Comparison of ENCODE assay signal across 26 cellular contexts in genomic region chr3:2130726-2131125, GRCh38. TPM values are rescaled to one million over a fixed set of nuclear protein-coding genes. Genes with fewer than 3 reads are reported as not detected.
"Had no signal": no experiment of that assay in that cellular context is flagged by ENCODE, and none has a peak within 500 bp of the region (broad histone marks: within the 10 kb centered on the region; RNA-seq: fewer than 3 reads in every experiment).

No MANE protein-coding gene starts in this region.

- ATAC-seq: effector memory CD8-positive, alpha-beta T cell; esophagus mucosa; gastrocnemius medialis; gastroesophageal sphincter; heart left ventricle; heart right ventricle had no signal

- H3K27ac Mint-ChIP-seq: dendritic cell treated with granulocyte-macrophage colony-stimulating factor and Interleukin-4, amounts not matched to agents 40 ng/mL and 50 ng/mL, for 4 days; effector memory CD8-positive, alpha-beta T cell; endodermal cell had no signal

- DNase-seq: colonic mucosa; cortex of kidney; dermis blood vessel endothelial cell; dorsolateral prefrontal cortex; effector CD4-positive, alpha-beta T cell; effector CD8-positive, alpha-beta T cell; effector memory CD4-positive, alpha-beta T cell; effector memory CD8-positive, alpha-beta T cell; endodermal cell; erythroblast; esophagus squamous epithelium; foreskin fibroblast; foreskin keratinocyte; foreskin melanocyte; gastrocnemius medialis; glutamatergic neuron; head of caudate nucleus; heart left ventricle; heart right ventricle had no signal

- H3K9me3 Mint-ChIP-seq: endodermal cell had no signal

- H3K9me3 ChIP-seq: colonic mucosa, esophagus muscularis mucosa, esophagus squamous epithelium, gastrocnemius medialis, gastroesophageal sphincter, heart left ventricle, heart right ventricle had no signal

- H3K27me3 Mint-ChIP-seq: dendritic cell treated with granulocyte-macrophage colony-stimulating factor and Interleukin-4, amounts not matched to agents 40 ng/mL and 50 ng/mL, for 4 days; effector memory CD8-positive, alpha-beta T cell had no signal

- H3K4me3 ChIP-seq: colonic mucosa, coronary artery, dorsolateral prefrontal cortex, esophagus muscularis mucosa, esophagus squamous epithelium, gastrocnemius medialis, gastroesophageal sphincter, heart left ventricle, heart right ventricle had no signal

- H3K36me3 ChIP-seq: colonic mucosa, esophagus muscularis mucosa, esophagus squamous epithelium, gastrocnemius medialis, gastroesophageal sphincter, heart left ventricle, heart right ventricle had no signal

- H3K4me1 ChIP-seq: colonic mucosa, esophagus muscularis mucosa, esophagus squamous epithelium, foreskin keratinocyte, gastrocnemius medialis, gastroesophageal sphincter, heart left ventricle, heart right ventricle had no signal

- H3K4me3 Mint-ChIP-seq: dendritic cell treated with granulocyte-macrophage colony-stimulating factor and Interleukin-4, amounts not matched to agents 40 ng/mL and 50 ng/mL, for 4 days; effector memory CD8-positive, alpha-beta T cell; endodermal cell had no signal

- H3K27me3 ChIP-seq: colonic mucosa, esophagus muscularis mucosa, esophagus squamous epithelium, foreskin keratinocyte, gastrocnemius medialis, gastroesophageal sphincter, heart left ventricle, heart right ventricle had no signal

RNA-seq across cellular contexts. Expression of gene CNTN4, which starts 32.1 kb away (rescaled TPM):
- total RNA-seq: dermis microvascular lymphatic vessel endothelial cell, endothelial cell of umbilical vein, foreskin keratinocyte had no signal
